ENCODE assay signal across 1 cellular context in the genomic region with DNA sequence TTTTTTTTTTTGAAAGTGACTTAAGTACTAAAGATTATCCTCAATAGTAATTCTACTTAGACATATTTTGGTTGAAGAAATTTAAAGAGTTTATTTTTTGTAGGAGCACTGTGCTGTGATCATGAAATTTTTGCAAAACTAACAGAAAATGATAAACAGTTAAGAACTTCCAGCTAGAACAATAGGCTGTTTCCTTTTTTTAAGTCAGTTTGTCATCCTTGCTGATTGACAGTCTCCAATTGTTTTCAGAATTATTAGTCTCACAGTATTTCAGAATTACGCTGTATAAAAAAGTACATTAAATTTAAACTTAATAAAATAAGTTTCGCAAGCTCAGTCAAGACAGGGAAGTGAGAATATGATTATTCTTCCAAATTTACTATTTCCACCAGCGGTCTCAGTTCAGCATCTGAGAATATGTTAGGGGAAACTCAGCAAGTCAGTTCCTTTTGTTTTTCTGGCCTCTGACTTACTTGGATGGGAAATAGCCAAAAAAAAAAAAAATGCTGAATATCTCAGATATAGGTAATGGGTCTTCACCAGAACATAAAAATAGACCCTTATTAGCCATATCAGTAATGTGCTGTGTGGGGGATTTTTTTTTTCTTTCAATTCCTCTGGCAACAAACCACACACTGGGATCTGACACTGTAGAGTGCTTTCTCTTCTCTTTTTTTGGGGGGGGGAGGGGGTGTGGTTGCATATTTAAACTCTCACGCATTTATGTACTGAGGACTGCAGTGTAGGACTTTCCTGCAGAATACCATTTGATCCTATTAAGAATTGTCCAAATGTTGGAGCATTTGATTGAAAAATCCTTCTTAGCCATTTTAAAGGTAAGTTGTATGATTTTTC.
TF ChIP-seq lines count a peak whose summit lies in the region.

CD36 (plus strand) TSS at position 732 of the 855 bp plus-strand sequence. CDS start 8,099 bp downstream, outside the sequence.

TF ChIP-seq in IMR-90, 13 proteins besides CTCF, POLR2A, EP300 and RAD21 (continued from another document):
- TF ChIP-seq USF2 (IDR thresholded peaks at IDR 0.05; ENCODE audit: low read depth, low read length): no peak
- no peak for TF ChIP-seq FOS (IDR thresholded peaks at IDR 0.05; ENCODE audit: low read depth, low read length)
- TF ChIP-seq BHLHE40 (IDR thresholded peaks at IDR 0.05; ENCODE audit: low read depth, low read length): no peak
